ENCODE assay signal across 9 cellular contexts in genomic region chr3:142993958-142994442, GRCh38. TPM values are rescaled to one million over a fixed set of nuclear protein-coding genes. Genes with fewer than 3 reads are reported as not detected.
DNase-seq lines count a peak whose midpoint lies in the region; ATAC-seq and TF ChIP-seq lines count a peak whose summit lies in the region.
"Had no signal": no experiment of that assay in that cellular context is flagged by ENCODE, and none has a peak within 500 bp of the region (broad histone marks: within the 10 kb centered on the region; RNA-seq: fewer than 3 reads in every experiment).

No MANE protein-coding gene starts in this region.

- no peaks in the 10 kb centered on the region for H3K9me3 ChIP-seq in A673 (ENCODE audit: low read depth, low read length, poor library complexity, severe bottlenecking)

- H2BK120ac ChIP-seq in mesendoderm (ENCODE audit: low read depth, low read length), result no peak overlapping the region

- H3K4me1 ChIP-seq in A673 (ENCODE audit: insufficient read depth, low read length, poor library complexity, severe bottlenecking), result no peaks in the 10 kb centered on the region
- H3K4me1 ChIP-seq in mesendoderm (ENCODE audit: control insufficient read depth, low read depth, low read length), result no peaks in the 10 kb centered on the region

- BruUV-seq in A673 (replicated peaks; lab: Mats Ljungman, UMichigan), result no TSS peak

- no peak overlapping the region for H3K23ac ChIP-seq in mesendoderm (ENCODE audit: low read length)

- H3K4me3 ChIP-seq in A673 (ENCODE audit: low read depth, low read length, poor library complexity, severe bottlenecking) (no peak overlapping the region), dorsolateral prefrontal cortex (no peak overlapping the region), mesendoderm (ENCODE audit: low read length) (no peak overlapping the region)

- H3K27me3 ChIP-seq in A673 (replicated peaks; ENCODE audit: insufficient read depth, low read depth, low read length, poor library complexity) (no peaks in the 10 kb centered on the region), dorsolateral prefrontal cortex (peaks cover 0 to 2% (median 0%) of the 10 kb centered on the region in 45 donors), mesendoderm (ENCODE audit: insufficient read depth, low read length, poor library complexity) (no peaks in the 10 kb centered on the region)

- no peak overlapping the region for H4K8ac ChIP-seq in mesendoderm (ENCODE audit: low read depth, low read length)

- DNase-seq in A673 (ENCODE audit: low spot score) (peak; percentile 79), NCI-H446 (lab: John Stamatoyannopoulos, UW) (peak; percentile 56 to 88), dorsolateral prefrontal cortex (peak in 8 of 10 donors; percentile 34 to 75 (median 48)), mesendoderm (peak; percentile 72)
- peak; percentile 50 to 59 for DNase-seq in activated CD4-positive, alpha-beta T cell treated with anti-CD3 and anti-CD28 coated beads for 4 hours
- DNase-seq in stimulated activated CD8-positive, alpha-beta memory T cell treated with anti-CD3 and anti-CD28 coated beads, Interleukin-7, amount 100 ng/mL, for 24 hours (ENCODE audit: low read depth), result peak; percentile 20

- no peak overlapping the region for H3K56ac ChIP-seq in mesendoderm (ENCODE audit: low read length)

- no CpG with 5 or more reads among the region's 4 CpGs for WGBS in mesendoderm (ENCODE audit: extremely low coverage, insufficient coverage, low lambda C conversion rate)

- H3K4me2 ChIP-seq in mesendoderm (ENCODE audit: low read length), result no peak overlapping the region

- intact Hi-C loops in A673 (cut with micrococcal nuclease; ENCODE audit: unreplicated experiment) (loop anchor here (2.0 kb wide), 2 partner anchors 165 to 407 kb away; no protein-coding TSS in a partner anchor), dorsolateral prefrontal cortex (cut with DNase I) (loop anchor here (5.0 kb wide), 2 partner anchors 162 to 167 kb away; no protein-coding TSS in a partner anchor)

- H2BK5ac ChIP-seq in mesendoderm (ENCODE audit: low read length), result no peak overlapping the region

- ATAC-seq in GM18502 (IDR thresholded peaks at IDR 0.05; ENCODE audit: poor library complexity, unreplicated experiment) (peak; percentile 68), HG03354 (IDR thresholded peaks at IDR 0.05; ENCODE audit: poor library complexity, severe bottlenecking, unreplicated experiment) (peak; percentile 75)

- no peak overlapping the region for H2AK5ac ChIP-seq in mesendoderm (ENCODE audit: low read length)

- CTCF ChIA-PET in A673 (lab: Charles Lee), result interaction anchor here (0.6 to 2.1 kb wide), 2 partner anchors 165 to 407 kb away, joined by 3 to 9 read pairs; no protein-coding TSS in a partner anchor

- POLR2A ChIA-PET in A673 (lab: Charles Lee; ENCODE audit: low non-redundant PET), result interaction anchor here (0.7 kb wide), 1 partner anchor 165 kb away, joined by 3 read pairs; no protein-coding TSS in a partner anchor

- H4K5ac ChIP-seq in mesendoderm (ENCODE audit: low read length), result no peak overlapping the region

- H3K27ac ChIP-seq in A673 (ENCODE audit: low read depth, low read length, poor library complexity, severe bottlenecking), result no peak overlapping the region
- no peak overlapping the region for H3K27ac ChIP-seq in dorsolateral prefrontal cortex
- H3K27ac ChIP-seq in mesendoderm (ENCODE audit: low read depth, low read length), result no peak overlapping the region

- H3K18ac ChIP-seq in mesendoderm (ENCODE audit: low read length), result no peak overlapping the region

- no peaks in the 10 kb centered on the region for H3K79me2 ChIP-seq in mesendoderm (ENCODE audit: control insufficient read depth, insufficient read depth, low read length)

- no peaks in the 10 kb centered on the region for H3K79me1 ChIP-seq in mesendoderm (ENCODE audit: low read length)

- no peak overlapping the region for H3K4ac ChIP-seq in mesendoderm (ENCODE audit: low read depth, low read length)

- TF ChIP-seq CTCF in A673 (conservative IDR thresholded peaks at IDR 0.05; ENCODE audit: low read depth, low read length), result peak; percentile 78
- peak; percentile 60 to 89 (median 75) for TF ChIP-seq CTCF in dorsolateral prefrontal cortex (IDR thresholded peaks at IDR 0.05 in 54 of 56, conservative IDR thresholded peaks at IDR 0.05 in 2 of 56; ENCODE audit: low read depth in 1 of 56, partially characterized antibody in 56 of 56)

- no peak overlapping the region for H3K9ac ChIP-seq in mesendoderm (ENCODE audit: low read length)

- no peaks in the 10 kb centered on the region for H3K36me3 ChIP-seq in A673 (ENCODE audit: insufficient read depth, low read length, poor library complexity, severe bottlenecking)
- H3K36me3 ChIP-seq in mesendoderm (ENCODE audit: control insufficient read depth, insufficient read depth, low read length), result no peaks in the 10 kb centered on the region

- H2BK15ac ChIP-seq in mesendoderm (replicated peaks; ENCODE audit: low read depth), result no peak overlapping the region

RNA-seq across cellular contexts. Expression of gene U2SURP, which starts 7.4 kb away (rescaled TPM):
- total RNA-seq in A673 (2021), result 164 and 165 TPM in 2 replicates
- 100 to 1,000 TPM in 46 of 120 experiments, 10 to 100 TPM in 74; 60.5 to 131 (median 95.1) TPM for total RNA-seq in dorsolateral prefrontal cortex
- 160 TPM for polyA plus RNA-seq in mesendoderm (2013, experiment 1 of 2)
- polyA plus RNA-seq in mesendoderm (2013, experiment 2 of 2), result 159 TPM

RNA-seq across cellular contexts. Expression of gene PAQR9, which starts 30.5 kb away (rescaled TPM):
- total RNA-seq in A673 (2021) (0.19 and 0.28 TPM in 2 replicates), dorsolateral prefrontal cortex (10 to 100 TPM in 49 of 120 experiments, 1 to 10 TPM in 71; 2.1 to 17.1 (median 9.4) TPM)
- polyA plus RNA-seq in mesendoderm (2013, experiment 1 of 2), result 0.86 TPM
- 1.0 TPM for polyA plus RNA-seq in mesendoderm (2013, experiment 2 of 2)
- total RNA-seq: mononuclear cell had no signal

Comparison
In these comparisons a context has a peak if more than half of its experiments do, and no peak if none do; other contexts are left out.
1. DNase-seq: peak in every context shown above with its lines; median percentile 79 in A673; 72 in NCI-H446; 72 in mesendoderm; 54 in activated CD4-positive, alpha-beta T cell treated with anti-CD3 and anti-CD28 coated beads for 4 hours; 48 in dorsolateral prefrontal cortex; 20 in stimulated activated CD8-positive, alpha-beta memory T cell treated with anti-CD3 and anti-CD28 coated beads, Interleukin-7, amount 100 ng/mL, for 24 hours.